Comparison of ENCODE assay signal across 35 cellular contexts in genomic region chr18:57241869-57242268, GRCh38.
"Had no signal": no experiment of that assay in that cellular context is flagged by ENCODE, and none has a peak within 500 bp of the region (broad histone marks: within the 10 kb centered on the region; RNA-seq: fewer than 3 reads in every experiment).

No MANE protein-coding gene starts in this region.

- H3K4me3 ChIP-seq: adrenal gland, body of pancreas, breast epithelium had no signal

- H3K9me3 ChIP-seq: adrenal gland, body of pancreas, breast epithelium had no signal

- DNase-seq: activated CD4-positive, alpha-beta memory T cell treated with anti-CD3 and anti-CD28 coated beads for 36 hours; activated CD4-positive, alpha-beta T cell treated with anti-CD3 and anti-CD28 coated beads for 1 hour; activated CD4-positive, alpha-beta T cell treated with anti-CD3 and anti-CD28 coated beads for 4 hours; activated CD4-positive, alpha-beta T cell treated with anti-CD3 and anti-CD28 coated beads, Interleukin-2, amount 10 ng/mL, durations not matched to agents 24 days and 14 days; activated CD4-positive, alpha-beta T cell treated with anti-CD3 and anti-CD28 coated beads, Interleukin-2, amount 50 U/mL, for 1 hour; activated CD4-positive, alpha-beta T cell treated with anti-CD3 and anti-CD28 coated beads, Interleukin-2, amount 50 U/mL, for 4 hours; activated CD4-positive, CD25-positive, alpha-beta regulatory T cell; activated CD8-positive, alpha-beta memory T cell treated with anti-CD3 and anti-CD28 coated beads, Interleukin-2, amount 50 U/mL, for 4 hours; activated CD8-positive, alpha-beta T cell treated with anti-CD3 and anti-CD28 coated beads for 36 hours; activated effector memory CD4-positive, alpha-beta T cell treated with anti-CD3 and anti-CD28 coated beads, Interleukin-2, amount 50 U/mL, for 16 hours; activated gamma-delta T cell treated with Interleukin-2 at 50 U/mL for 16 hours; activated naive CD4-positive, alpha-beta T cell; activated naive CD4-positive, alpha-beta T cell treated with anti-CD3 and anti-CD28 coated beads for 36 hours; activated naive CD4-positive, alpha-beta T cell treated with anti-CD3 and anti-CD28 coated beads, Interleukin-2, amount 50 U/mL, for 16 hours; activated naive CD8-positive, alpha-beta T cell treated with anti-CD3 and anti-CD28 coated beads for 36 hours; activated T-cell treated with anti-CD3 and anti-CD28 coated beads for 4 hours; activated T-cell treated with anti-CD3 and anti-CD28 coated beads, Interleukin-2, amount 50 U/mL, for 1 hour; activated T-cell treated with anti-CD3 and anti-CD28 coated beads, Interleukin-2, amount 50 U/mL, for 4 hours; activated T-cell treated with anti-CD3 and anti-CD28 coated beads, Interleukin-2, amount 50 U/mL, for 72 hours; adrenal gland; amniotic stem cell; aorta; body of pancreas; brain microvascular endothelial cell; central memory CD4-positive, alpha-beta T cell; T-helper 2 cell; T-helper 9 cell; WERI-Rb-1 had no signal

- H3K27me3 ChIP-seq: adrenal gland, body of pancreas, brain microvascular endothelial cell, breast epithelium had no signal

- H3K27ac ChIP-seq: adrenal gland, body of pancreas, brain microvascular endothelial cell, breast epithelium, WERI-Rb-1 had no signal

- H3K36me3 ChIP-seq: adrenal gland, brain microvascular endothelial cell, breast epithelium, WERI-Rb-1 had no signal

- FAIRE-seq: astrocyte, TTC549 had no signal

- H3K4me1 ChIP-seq: adrenal gland, body of pancreas, breast epithelium had no signal

- ATAC-seq: activated CD4-positive, CD25-positive, alpha-beta regulatory T cell treated with anti-CD3 and anti-CD28 coated beads, Interleukin-2, amount 50 U/mL, for 24 hours; activated CD8-positive, alpha-beta T cell treated with anti-CD3 and anti-CD28 coated beads for 36 hours; activated naive CD4-positive, alpha-beta T cell treated with anti-CD3 and anti-CD28 coated beads, Interleukin-2, amount 50 U/mL, for 72 hours; activated T-cell treated with anti-CD3 and anti-CD28 coated beads, Interleukin-2, amount 50 U/mL, for 4 hours; activated T-cell treated with anti-CD3 and anti-CD28 coated beads, Interleukin-2, amount 50 U/mL, for 72 hours; activated T-helper 17 cell treated with anti-CD3 and anti-CD28 coated beads, Interleukin-2, amount 50 U/mL, for 72 hours; body of pancreas; WTC11 had no signal
